Comparison of ENCODE assay signal across 8 cellular contexts in genomic region chr1:198253668-198254067, GRCh38.
A peak's percentile ranks its signal among the peaks of the same experiment; 100 is the strongest.
DNase-seq lines count a peak whose midpoint lies in the region; ATAC-seq and TF ChIP-seq lines count a peak whose summit lies in the region.

No MANE protein-coding gene starts in this region.

- ATAC-seq in GM19452 (IDR thresholded peaks at IDR 0.05; ENCODE audit: unreplicated experiment) (peak; percentile 96), HG03354 (IDR thresholded peaks at IDR 0.05; ENCODE audit: poor library complexity, severe bottlenecking, unreplicated experiment) (peak; percentile 98)

- no peak for TF ChIP-seq POLR2A in vagina (IDR thresholded peaks at IDR 0.05)

- no peak overlapping the region for H3K18ac ChIP-seq in mesenchymal stem cell (ENCODE audit: low read depth in 1 of 2, low read length in 2 of 2)

- H3K79me1 ChIP-seq in mesenchymal stem cell (replicated peaks; ENCODE audit: low read length, poor library complexity, severe bottlenecking): peaks cover 2% of the 10 kb centered on the region

- H3K9ac ChIP-seq in mesenchymal stem cell (ENCODE audit: low read length): peak overlapping the region; percentile 19

- H2AK5ac ChIP-seq in mesenchymal stem cell (ENCODE audit: low read length, severe bottlenecking): no peak overlapping the region

- peaks cover 36% of the 10 kb centered on the region for H3K4me1 Mint-ChIP-seq in activated CD4-positive, alpha-beta memory T cell treated with anti-CD3 and anti-CD28 coated beads for 36 hours (ENCODE audit: low read depth)

- H2BK120ac ChIP-seq in mesenchymal stem cell (ENCODE audit: low read depth, low read length): no peak overlapping the region

- TF ChIP-seq CTCF in vagina (IDR thresholded peaks at IDR 0.05) (no peak), tibial artery (IDR thresholded peaks at IDR 0.05) (no peak)

- H3K27me3 ChIP-seq in mesenchymal stem cell (ENCODE audit: control insufficient read depth in 1 of 2, insufficient read depth in 1 of 2, low read length in 2 of 2): no peaks in the 10 kb centered on the region
- no peaks in the 10 kb centered on the region for H3K27me3 ChIP-seq in vagina
- H3K27me3 ChIP-seq in tibial artery: no peaks in the 10 kb centered on the region

- no peak overlapping the region for H2AFZ ChIP-seq in mesenchymal stem cell (ENCODE audit: low read depth, low read length)

- H3K4me2 ChIP-seq in mesenchymal stem cell (ENCODE audit: low read length, poor library complexity, severe bottlenecking): no peak overlapping the region

- CTCF ChIA-PET in activated CD4-positive, alpha-beta memory T cell treated with anti-CD3 and anti-CD28 coated beads for 36 hours (lab: Charles Lee): no interaction called here

- peak overlapping the region; percentile 61 for H3K27ac Mint-ChIP-seq in activated CD4-positive, alpha-beta memory T cell treated with anti-CD3 and anti-CD28 coated beads for 36 hours

- DNase-seq in EH (ENCODE audit: low read depth): peak; percentile 83
- no peak for DNase-seq in activated CD4-positive, alpha-beta memory T cell treated with anti-CD3 and anti-CD28 coated beads for 36 hours
- peak; percentile 67 for DNase-seq in mesenchymal stem cell
- DNase-seq in vagina (ENCODE audit: extremely low spot score in 2 of 2): no peak
- DNase-seq in tibial artery: no peak
- DNase-seq in effector CD8-positive, alpha-beta T cell (lab: John Stamatoyannopoulos, UW): no peak

- no peak overlapping the region for H3K4me3 ChIP-seq in mesenchymal stem cell (ENCODE audit: insufficient read depth in 1 of 2, low read depth in 1 of 2, low read length in 2 of 2)
- no peak overlapping the region for H3K4me3 ChIP-seq in vagina
- no peak overlapping the region for H3K4me3 ChIP-seq in tibial artery

- H3K27me3 Mint-ChIP-seq in activated CD4-positive, alpha-beta memory T cell treated with anti-CD3 and anti-CD28 coated beads for 36 hours: no peaks in the 10 kb centered on the region

- POLR2A ChIA-PET in activated CD4-positive, alpha-beta memory T cell treated with anti-CD3 and anti-CD28 coated beads for 36 hours (lab: Charles Lee): no interaction called here

- H3K36me3 ChIP-seq in mesenchymal stem cell (ENCODE audit: control insufficient read depth in 1 of 2, insufficient read depth in 2 of 2, low read depth in 1 of 2, low read length in 2 of 2) (no peaks in the 10 kb centered on the region), vagina (no peaks in the 10 kb centered on the region), tibial artery (no peaks in the 10 kb centered on the region)

- no peak overlapping the region for H3K23ac ChIP-seq in mesenchymal stem cell (ENCODE audit: low read length in 2 of 2)

- H3K27ac ChIP-seq in mesenchymal stem cell (ENCODE audit: low read length, poor library complexity, severe bottlenecking): no peak overlapping the region
- no peak overlapping the region for H3K27ac ChIP-seq in vagina
- no peak overlapping the region for H3K27ac ChIP-seq in tibial artery

- H3K4me1 ChIP-seq in mesenchymal stem cell (ENCODE audit: control insufficient read depth, insufficient read depth, low read depth, low read length) (peaks cover 1% of the 10 kb centered on the region), vagina (peaks cover 24% of the 10 kb centered on the region), tibial artery (peaks cover 0 to 26% (median 6%) of the 10 kb centered on the region in 4 donors)

- H3K36me3 Mint-ChIP-seq in activated CD4-positive, alpha-beta memory T cell treated with anti-CD3 and anti-CD28 coated beads for 36 hours: peaks cover 7% of the 10 kb centered on the region

- no peak overlapping the region for H2BK5ac ChIP-seq in mesenchymal stem cell (ENCODE audit: low read depth, low read length, poor library complexity, severe bottlenecking)

- no peak overlapping the region for H2BK12ac ChIP-seq in mesenchymal stem cell (ENCODE audit: low read length in 2 of 2)

- H3K9me3 Mint-ChIP-seq in activated CD4-positive, alpha-beta memory T cell treated with anti-CD3 and anti-CD28 coated beads for 36 hours: peaks cover 2% of the 10 kb centered on the region

- no peak overlapping the region for H3K14ac ChIP-seq in mesenchymal stem cell (ENCODE audit: low read length in 2 of 2)

- no peak overlapping the region for H3K4ac ChIP-seq in mesenchymal stem cell (ENCODE audit: low read depth in 1 of 2, low read length in 2 of 2)

- WGBS in mesenchymal stem cell: 67% methylated on average over 1 of the region's 1 CpG

- H3K9me3 ChIP-seq in mesenchymal stem cell (ENCODE audit: control insufficient read depth, low read length): no peaks in the 10 kb centered on the region
- no peaks in the 10 kb centered on the region for H3K9me3 ChIP-seq in vagina
- H3K9me3 ChIP-seq in tibial artery: no peaks in the 10 kb centered on the region

- H4K8ac ChIP-seq in mesenchymal stem cell (ENCODE audit: low read length): no peak overlapping the region

- no peak overlapping the region for H4K91ac ChIP-seq in mesenchymal stem cell (ENCODE audit: low read length)

- intact Hi-C loops in activated CD4-positive, alpha-beta memory T cell treated with anti-CD3 and anti-CD28 coated beads for 36 hours (cut with micrococcal nuclease): loop anchor here (1.0 to 10.0 kb wide), 4 partner anchors 95 to 971 kb away; no protein-coding TSS in a partner anchor
- intact Hi-C loops in vagina (cut with DNase I) (no loop called here), tibial artery (cut with DNase I; ENCODE audit: low total_unique reads) (no loop called here)

- no peak overlapping the region for H2BK15ac ChIP-seq in mesenchymal stem cell (ENCODE audit: low read depth, poor library complexity, severe bottlenecking)

- H3K4me3 Mint-ChIP-seq in activated CD4-positive, alpha-beta memory T cell treated with anti-CD3 and anti-CD28 coated beads for 36 hours: no peak overlapping the region

Comparison
In these comparisons a context has a peak if more than half of its experiments do, and no peak if none do; other contexts are left out.
1. DNase-seq: peak in EH (single experiment) and mesenchymal stem cell (single experiment); none in activated CD4-positive, alpha-beta memory T cell treated with anti-CD3 and anti-CD28 coated beads for 36 hours (single experiment), vagina (0 of 2), tibial artery (0 of 2) and effector CD8-positive, alpha-beta T cell (single experiment).